ENCODE assay signal across 2 cellular contexts in the genomic region with DNA sequence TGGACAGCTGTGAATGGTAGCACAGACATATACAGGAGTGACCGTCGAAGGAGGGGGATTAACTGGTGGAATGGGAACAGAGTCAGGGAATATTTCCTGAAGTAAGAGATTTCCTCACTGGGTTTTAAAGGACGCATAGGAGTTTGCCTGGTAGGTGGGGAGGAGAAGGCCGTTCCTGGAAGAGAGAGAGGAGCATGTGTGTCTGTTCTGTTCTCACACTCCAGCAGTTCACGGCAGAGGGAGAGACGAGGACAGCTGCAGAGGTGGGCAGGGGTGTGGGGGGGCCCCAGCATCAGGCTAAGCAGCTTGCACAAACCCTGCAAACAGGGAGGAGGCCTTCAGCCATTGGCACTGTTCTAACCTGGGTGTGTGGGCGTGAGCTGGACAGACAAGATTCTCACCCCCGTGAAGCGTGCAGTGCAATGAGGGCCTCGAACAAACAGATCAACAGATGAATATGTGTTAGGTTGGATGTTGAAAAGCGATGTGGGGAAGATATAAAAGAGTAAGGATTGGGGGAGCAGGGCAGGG.
A peak's percentile ranks its signal among the peaks of the same experiment; 100 is the strongest.
TF ChIP-seq lines count a peak whose summit lies in the region.

No MANE protein-coding gene starts in this region.

TF ChIP-seq in Ishikawa, 13 proteins besides CTCF, POLR2A, EP300 and RAD21:
- TF ChIP-seq EGR1 (IDR thresholded peaks at IDR 0.05): peak; percentile 57; the same call in 1 of the 2 replicates
- no peak for TF ChIP-seq FOXM1 (IDR thresholded peaks at IDR 0.05; ENCODE audit: borderline replicate concordance, low read depth)
TF ChIP-seq in Ishikawa: peak in this region for 1.

TF ChIP-seq in HepG2, 621 proteins besides CTCF, POLR2A, EP300 and RAD21:
- TF ChIP-seq ZBTB38 (CRISPR knock-in tag; IDR thresholded peaks at IDR 0.05): peak; percentile 10; the same call in 1 of the 2 replicates
- TF ChIP-seq ZNF430 (CRISPR knock-in tag; IDR thresholded peaks at IDR 0.05): 0 out of 2 replicates have a peak, but pooled peaks have one; percentile 33
- no peak for TF ChIP-seq ZNF510 (CRISPR knock-in tag; IDR thresholded peaks at IDR 0.05; ENCODE audit: low read depth)
- TF ChIP-seq CSRNP1 (CRISPR knock-in tag; IDR thresholded peaks at IDR 0.05): 0 out of 2 replicates have a peak, but pooled peaks have one; percentile 3
- TF ChIP-seq MYPOP (CRISPR knock-in tag; IDR thresholded peaks at IDR 0.05): 0 out of 2 replicates have a peak, but pooled peaks have one; percentile 35
- no peak for TF ChIP-seq STAT6 (CRISPR knock-in tag; IDR thresholded peaks at IDR 0.05; ENCODE audit: borderline replicate concordance)
- 0 out of 2 replicates have a peak, but pooled peaks have one; percentile 20 for TF ChIP-seq ZNF891 (CRISPR knock-in tag; IDR thresholded peaks at IDR 0.05)
TF ChIP-seq in HepG2: peak in this region for 5.
